ENCODE assay signal across 1 cellular context in genomic region chr12:100005846-100006245, GRCh38. TPM values are rescaled to one million over a fixed set of nuclear protein-coding genes. Genes with fewer than 3 reads are reported as not detected.
"Had no signal": no experiment of that assay in that cellular context is flagged by ENCODE, and none has a peak within 500 bp of the region (broad histone marks: within the 10 kb centered on the region; RNA-seq: fewer than 3 reads in every experiment).

No MANE protein-coding gene starts in this region.

RNA-seq across cellular contexts. Expression of gene ANKS1B, which starts 21.1 kb away (rescaled TPM):
- total RNA-seq: activated naive CD8-positive, alpha-beta T cell treated with anti-CD3 and anti-CD28 coated beads for 36 hours had no signal
